In the genomic region with DNA sequence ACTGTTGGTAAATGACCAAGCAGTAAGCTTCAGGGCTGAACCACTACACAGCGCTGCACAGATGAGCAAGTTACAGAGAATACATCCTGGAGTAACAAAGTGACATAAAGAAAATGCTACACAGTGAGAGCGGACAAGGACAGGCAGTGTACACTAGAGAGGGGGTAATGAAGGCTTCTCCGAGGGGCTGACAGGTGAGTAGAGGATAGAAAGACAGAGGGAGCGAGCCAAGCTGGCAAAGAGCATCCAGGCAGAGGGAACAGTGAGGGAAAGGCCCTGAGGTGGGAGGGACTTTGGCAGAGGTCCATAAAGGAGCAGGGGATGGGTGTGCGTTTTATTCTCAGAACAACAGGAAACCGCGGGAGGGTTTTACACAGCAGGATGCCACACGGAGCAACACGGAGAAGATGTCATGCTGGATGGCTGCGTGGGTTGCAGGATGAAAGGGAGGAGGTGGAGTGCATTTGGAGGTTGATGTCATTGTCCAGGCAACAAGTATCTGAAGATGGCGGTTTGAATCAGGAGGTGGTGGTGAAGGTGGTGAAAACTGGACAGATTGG, we compare ENCODE assay signal across 14 cellular contexts. TPM values are rescaled to one million over a fixed set of nuclear protein-coding genes. Genes with fewer than 3 reads are reported as not detected.
DNase-seq lines count a peak whose midpoint lies in the region; ATAC-seq and TF ChIP-seq lines count a peak whose summit lies in the region.
"Had no signal": no experiment of that assay in that cellular context is flagged by ENCODE, and none has a peak within 500 bp of the region (broad histone marks: within the 10 kb centered on the region; RNA-seq: fewer than 3 reads in every experiment).

No MANE protein-coding gene starts in this region.

- H3K4me1 ChIP-seq in left ventricle myocardium inferior: no peaks in the 10 kb centered on the region
- H3K4me1 ChIP-seq: thyroid gland had no signal

- intact Hi-C loops in activated CD4-positive, alpha-beta T cell treated with anti-CD3 and anti-CD28 coated beads for 36 hours (cut with DNase I, micrococcal nuclease): loop anchor here in 1 of 2 experiments (1.0 kb wide), 1 partner anchor 14 kb away; the partner anchor contains the start of gene WNT7A
- intact Hi-C loops in left ventricle myocardium inferior (cut with micrococcal nuclease): no loop called here
- intact Hi-C loops in dorsolateral prefrontal cortex (cut with DNase I): no loop called here

- ATAC-seq in activated CD4-positive, alpha-beta T cell treated with anti-CD3 and anti-CD28 coated beads for 36 hours: peak; percentile 88
- no peak for ATAC-seq in HG03521 (IDR thresholded peaks at IDR 0.05; ENCODE audit: unreplicated experiment)

- peak overlapping the region; percentile 27 for H3K4me3 Mint-ChIP-seq in activated CD4-positive, alpha-beta T cell treated with anti-CD3 and anti-CD28 coated beads for 36 hours
- H3K4me3 Mint-ChIP-seq: naive B cell had no signal

- H3K27me3 ChIP-seq in left ventricle myocardium inferior (ENCODE audit: low read depth) (peaks cover 75% of the 10 kb centered on the region), dorsolateral prefrontal cortex (peaks cover 0 to 4% (median 0%) of the 10 kb centered on the region in 45 donors)
- H3K27me3 ChIP-seq: thyroid gland had no signal

- TF ChIP-seq CTCF in left ventricle myocardium inferior (IDR thresholded peaks at IDR 0.05; ENCODE audit: borderline replicate concordance) (no peak), dorsolateral prefrontal cortex (IDR thresholded peaks at IDR 0.05 in 54 of 56, conservative IDR thresholded peaks at IDR 0.05 in 2 of 56; ENCODE audit: low read depth in 1 of 56, partially characterized antibody in 56 of 56) (no peak)

- CTCF ChIA-PET in activated CD4-positive, alpha-beta T cell treated with anti-CD3 and anti-CD28 coated beads for 36 hours (lab: Charles Lee): interaction anchor here (0.6 to 2.0 kb wide), 6 partner anchors 14 to 209 kb away, joined by 3 to 11 read pairs (median 4); partner anchors contain the start of gene WNT7A

- DNase-seq in HT1080 (ENCODE audit: low read depth) (peak; percentile 55), HuH-7 (ENCODE audit: low spot score) (no peak), left ventricle myocardium inferior (no peak), dorsolateral prefrontal cortex (no peak)
- DNase-seq in activated CD4-positive, alpha-beta T cell treated with anti-CD3 and anti-CD28 coated beads for 36 hours: peak; percentile 83
- peak; percentile 50 for DNase-seq in activated naive CD4-positive, alpha-beta T cell treated with anti-CD3 and anti-CD28 coated beads, Interleukin-2, amount 50 U/mL, for 16 hours
- peak; percentile 23 for DNase-seq in stimulated activated CD4-positive, alpha-beta T cell treated with anti-CD3 and anti-CD28 coated beads, Interleukin-2, amount 100 ng/mL, for 4 hours (ENCODE audit: low read depth)
- DNase-seq: naive B cell, NCI-H2171, SHP77, thyroid gland had no signal

- no peaks in the 10 kb centered on the region for H3K9me3 Mint-ChIP-seq in activated CD4-positive, alpha-beta T cell treated with anti-CD3 and anti-CD28 coated beads for 36 hours (ENCODE audit: low read depth)

- H3K9me3 ChIP-seq in left ventricle myocardium inferior (replicated peaks): peaks cover 14% of the 10 kb centered on the region
- H3K9me3 ChIP-seq: thyroid gland had no signal

- peak overlapping the region; percentile 92 for H3K27ac Mint-ChIP-seq in activated CD4-positive, alpha-beta T cell treated with anti-CD3 and anti-CD28 coated beads for 36 hours

- H3K36me3 Mint-ChIP-seq in activated CD4-positive, alpha-beta T cell treated with anti-CD3 and anti-CD28 coated beads for 36 hours (ENCODE audit: low read depth): peaks cover 7% of the 10 kb centered on the region

- H3K4me3 ChIP-seq in left ventricle myocardium inferior: no peak overlapping the region
- H3K4me3 ChIP-seq in dorsolateral prefrontal cortex: no peak overlapping the region
- H3K4me3 ChIP-seq: skin epidermis, thyroid gland had no signal

- H3K27ac ChIP-seq in left ventricle myocardium inferior (replicated peaks) (no peak overlapping the region), dorsolateral prefrontal cortex (peak overlapping the region in 2 of 59 donors; percentile 10 to 25)
- H3K27ac ChIP-seq: thyroid gland had no signal

- no peaks in the 10 kb centered on the region for H3K27me3 Mint-ChIP-seq in activated CD4-positive, alpha-beta T cell treated with anti-CD3 and anti-CD28 coated beads for 36 hours

- H3K36me3 ChIP-seq in left ventricle myocardium inferior: no peaks in the 10 kb centered on the region
- H3K36me3 ChIP-seq: thyroid gland had no signal

- peaks cover 61% of the 10 kb centered on the region for H3K4me1 Mint-ChIP-seq in activated CD4-positive, alpha-beta T cell treated with anti-CD3 and anti-CD28 coated beads for 36 hours

- POLR2A ChIA-PET in activated CD4-positive, alpha-beta T cell treated with anti-CD3 and anti-CD28 coated beads for 36 hours (lab: Charles Lee): no interaction called here

RNA-seq across cellular contexts. Expression of gene WNT7A, which starts 13.4 kb away (rescaled TPM):
- 0.47 and 1.3 TPM in 2 replicates for total RNA-seq in HT1080 (2014; rRNA removed; shearing (Covaris generic))
- 1.5 and 2.6 TPM in 2 replicates for polyA plus RNA-seq in HT1080 (2015; cell fraction: cytosol; rRNA removed)
- 1.0 and 1.1 TPM in 2 replicates for polyA plus RNA-seq in HT1080 (2015; cell fraction: nucleus; rRNA removed)
- total RNA-seq in activated CD4-positive, alpha-beta T cell treated with anti-CD3 and anti-CD28 coated beads for 36 hours: under 1 TPM; 0.11 to 0.39 TPM
- total RNA-seq in left ventricle myocardium inferior: not detected
- 10 to 100 TPM in 7 of 120 experiments, 1 to 10 TPM in 113; 2.0 to 12.7 (median 6.4) TPM for total RNA-seq in dorsolateral prefrontal cortex
- total RNA-seq: endothelial cell of umbilical vein, thyroid gland had no signal
- polyA plus RNA-seq: endothelial cell of umbilical vein had no signal

Comparison
In these comparisons a context has a peak if more than half of its experiments do, and no peak if none do; other contexts are left out.
1. DNase-seq: peak in HT1080 (single experiment), activated CD4-positive, alpha-beta T cell treated with anti-CD3 and anti-CD28 coated beads for 36 hours (single experiment), activated naive CD4-positive, alpha-beta T cell treated with anti-CD3 and anti-CD28 coated beads, Interleukin-2, amount 50 U/mL, for 16 hours (single experiment) and stimulated activated CD4-positive, alpha-beta T cell treated with anti-CD3 and anti-CD28 coated beads, Interleukin-2, amount 100 ng/mL, for 4 hours (single experiment); none in HuH-7 (single experiment), left ventricle myocardium inferior (single experiment) and dorsolateral prefrontal cortex (0 of 10).